ENCODE assay signal across 16 cellular contexts in genomic region chr2:107174126-107174525, GRCh38.
A peak's percentile ranks its signal among the peaks of the same experiment; 100 is the strongest.
DNase-seq lines count a peak whose midpoint lies in the region; ATAC-seq and TF ChIP-seq lines count a peak whose summit lies in the region.
"Had no signal": no experiment of that assay in that cellular context is flagged by ENCODE, and none has a peak within 500 bp of the region (broad histone marks: within the 10 kb centered on the region; RNA-seq: fewer than 3 reads in every experiment).

No MANE protein-coding gene starts in this region.

- no peaks in the 10 kb centered on the region for H3K9me3 Mint-ChIP-seq in type B pancreatic cell

- H3K79me2 ChIP-seq in parathyroid adenoma = no peaks in the 10 kb centered on the region

- H3K4me3 ChIP-seq in adipocyte (ENCODE audit: low read length) (no peak overlapping the region), parathyroid adenoma (ENCODE audit: low read depth, low read length) (no peak overlapping the region), tibial artery (no peak overlapping the region)

- H3K36me3 Mint-ChIP-seq in type B pancreatic cell = no peaks in the 10 kb centered on the region

- H3K27me3 Mint-ChIP-seq in type B pancreatic cell = peaks cover 24% of the 10 kb centered on the region

- H3K27ac ChIP-seq in parathyroid adenoma = no peak overlapping the region
- H3K27ac ChIP-seq in tibial artery = no peak overlapping the region

- H3K27ac Mint-ChIP-seq in type B pancreatic cell = no peak overlapping the region

- H3K4me1 Mint-ChIP-seq in type B pancreatic cell (ENCODE audit: unreplicated experiment) = peaks cover 13% of the 10 kb centered on the region

- TF ChIP-seq CTCF in parathyroid adenoma (IDR thresholded peaks at IDR 0.05) = no peak
- TF ChIP-seq CTCF in type B pancreatic cell (conservative IDR thresholded peaks at IDR 0.05) = no peak
- no peak for TF ChIP-seq CTCF in tibial artery (IDR thresholded peaks at IDR 0.05)

- peak overlapping the region; percentile 16 for H3K4me2 ChIP-seq in parathyroid adenoma (ENCODE audit: low read length)

- H3K27me3 ChIP-seq in adipocyte (replicated peaks; ENCODE audit: control insufficient read depth, insufficient read depth, low read length) (no peaks in the 10 kb centered on the region), parathyroid adenoma (ENCODE audit: control insufficient read depth, insufficient read depth, low read length) (no peaks in the 10 kb centered on the region), tibial artery (no peaks in the 10 kb centered on the region)

- H2AFZ ChIP-seq in parathyroid adenoma = no peak overlapping the region

- no peak for ATAC-seq in GM21723 (IDR thresholded peaks at IDR 0.05; ENCODE audit: unreplicated experiment)

- H3K9ac ChIP-seq in adipocyte (ENCODE audit: low read length) = no peak overlapping the region
- no peak overlapping the region for H3K9ac ChIP-seq in parathyroid adenoma

- H3K4me3 Mint-ChIP-seq in type B pancreatic cell = peak overlapping the region; percentile 20

- H3K4me1 ChIP-seq in adipocyte (ENCODE audit: control insufficient read depth, insufficient read depth, low read length) (no peaks in the 10 kb centered on the region), parathyroid adenoma (no peaks in the 10 kb centered on the region), tibial artery (no peaks in the 10 kb centered on the region)
- H3K4me1 ChIP-seq: Caco-2 had no signal

- DNase-seq in adipocyte (ENCODE audit: low read depth) (peak; percentile 48), kidney glomerular epithelial cell (lab: John Stamatoyannopoulos, UW) (peak; percentile 41), type B pancreatic cell (ENCODE audit: extremely low spot score, unreplicated experiment) (no peak), tibial artery (no peak)
- no peak for DNase-seq in central memory CD4-positive, alpha-beta T cell
- DNase-seq: ACHN; AML-193; Caco-2; DMS153; NCI-H187; NCI-H2171; NCI-H446; NCI-H69; NK-92 treated with Interleukin-12 subunit alpha and Interleukin-12 subunit beta, amount 100 ng/mL, for 24 hours had no signal

- H3K9me3 ChIP-seq in adipocyte (ENCODE audit: control insufficient read depth, low read length) (no peaks in the 10 kb centered on the region), parathyroid adenoma (ENCODE audit: control insufficient read depth, low read length) (no peaks in the 10 kb centered on the region), tibial artery (no peaks in the 10 kb centered on the region)
- H3K9me3 ChIP-seq: Caco-2 had no signal

- H3K36me3 ChIP-seq in adipocyte (ENCODE audit: control insufficient read depth, insufficient read depth, low read length, severe bottlenecking) (no peaks in the 10 kb centered on the region), parathyroid adenoma (ENCODE audit: control insufficient read depth, insufficient read depth, low read length) (no peaks in the 10 kb centered on the region), tibial artery (no peaks in the 10 kb centered on the region)

- intact Hi-C loops in tibial artery (cut with DNase I; ENCODE audit: low total_unique reads) = no loop called here

Comparison
In these comparisons a context has a peak if more than half of its experiments do, and no peak if none do; other contexts are left out.
1. DNase-seq: peak in adipocyte (single experiment) and kidney glomerular epithelial cell (single experiment); none in type B pancreatic cell (single experiment), central memory CD4-positive, alpha-beta T cell (single experiment) and tibial artery (0 of 2).